Comparison of ENCODE assay signal across 7 cellular contexts in genomic region chr18:2654105-2654827, GRCh38. TPM values are rescaled to one million over a fixed set of nuclear protein-coding genes. Genes with fewer than 3 reads are reported as not detected.
DNase-seq lines count a peak whose midpoint lies in the region; ATAC-seq and TF ChIP-seq lines count a peak whose summit lies in the region.

No MANE protein-coding gene starts in this region.

- ATAC-seq in T-cell (replicated peaks in 1 of 4) (no peak), gastroesophageal sphincter (no peak), GM21717 (IDR thresholded peaks at IDR 0.05; ENCODE audit: unreplicated experiment) (no peak)

- CTCF ChIA-PET in T-cell (lab: Charles Lee): interaction anchor here (0.7 to 1.3 kb wide), 4 partner anchors 11 to 106 kb away, joined by 3 read pairs; no protein-coding TSS in a partner anchor

- no peaks in the 10 kb centered on the region for H3K27me3 Mint-ChIP-seq in T-cell

- no peaks in the 10 kb centered on the region for H3K36me3 ChIP-seq in H7 (replicated peaks; ENCODE audit: control insufficient read depth, insufficient read depth, low read length)
- H3K36me3 ChIP-seq in gastroesophageal sphincter: no peaks in the 10 kb centered on the region
- H3K36me3 ChIP-seq in skeletal muscle satellite cell (ENCODE audit: insufficient read depth, low read length): peaks cover 3% of the 10 kb centered on the region

- H3K4me3 Mint-ChIP-seq in T-cell: peak overlapping the region; percentile 91 to 96 (median 94)

- no peaks in the 10 kb centered on the region for H3K9me3 ChIP-seq in gastroesophageal sphincter
- H3K9me3 ChIP-seq in skeletal muscle satellite cell (replicated peaks; ENCODE audit: low read length): no peaks in the 10 kb centered on the region

- 51 to 67% methylated on average over 11 of the region's 11 CpGs for WGBS in gastroesophageal sphincter (ENCODE audit: low coverage in 1 of 2), 2 donors

- H3K4me1 ChIP-seq in gastroesophageal sphincter (peaks cover 0 to 32% (median 4%) of the 10 kb centered on the region in 3 donors), skeletal muscle satellite cell (ENCODE audit: control insufficient read depth, insufficient read depth, low read length) (peaks cover 22% of the 10 kb centered on the region)

- peak overlapping the region; percentile 85 to 97 for H3K27ac Mint-ChIP-seq in T-cell

- H3K4me3 ChIP-seq in H7 (ENCODE audit: insufficient read depth, low read depth, low read length): peak overlapping the region; percentile 97
- peak overlapping the region; percentile 73 to 89 for H3K4me3 ChIP-seq in gastroesophageal sphincter
- H3K4me3 ChIP-seq in skeletal muscle satellite cell (ENCODE audit: low read length): peak overlapping the region; percentile 90

- H3K27me3 ChIP-seq in H7 (ENCODE audit: control insufficient read depth, insufficient read depth, low read length): peaks cover 42% of the 10 kb centered on the region
- H3K27me3 ChIP-seq in gastroesophageal sphincter: no peaks in the 10 kb centered on the region
- H3K27me3 ChIP-seq in skeletal muscle satellite cell (ENCODE audit: control insufficient read depth, insufficient read depth, low read length): no peaks in the 10 kb centered on the region

- H3K27ac ChIP-seq in gastroesophageal sphincter: peak overlapping the region; percentile 86 to 100 (median 98)

- no peak for TF ChIP-seq EP300 in gastroesophageal sphincter (IDR thresholded peaks at IDR 0.05)

- H3K9me3 Mint-ChIP-seq in T-cell: no peaks in the 10 kb centered on the region

- H3K36me3 Mint-ChIP-seq in T-cell: peaks cover 13% of the 10 kb centered on the region

- POLR2A ChIA-PET in T-cell (lab: Charles Lee): interaction anchor here (0.5 to 1.4 kb wide), 5 partner anchors 12 to 88 kb away, joined by 3 to 9 read pairs (median 4); no protein-coding TSS in a partner anchor

- H3K4me2 ChIP-seq in skeletal muscle satellite cell (ENCODE audit: low read length): peak overlapping the region; percentile 87

- no peak for TF ChIP-seq POLR2A in gastroesophageal sphincter (IDR thresholded peaks at IDR 0.05)

- TF ChIP-seq CTCF in gastroesophageal sphincter (IDR thresholded peaks at IDR 0.05): no peak

- peak overlapping the region; percentile 91 for H3K9ac ChIP-seq in skeletal muscle satellite cell (ENCODE audit: low read depth, low read length)

- peaks cover 31 to 41% (median 38%) of the 10 kb centered on the region in 3 donors for H3K4me1 Mint-ChIP-seq in T-cell

- DNase-seq in H7: no peak
- DNase-seq in T-cell: no peak
- no peak for DNase-seq in SIG-M5 treated with dmso at 0.1 percent for 504 hours (lab: John Stamatoyannopoulos, UW; ENCODE audit: unreplicated experiment)
- no peak for DNase-seq in NCI-H82 treated with DMSO at 0.1 percent for 48 hours (lab: John Stamatoyannopoulos, UW; ENCODE audit: unreplicated experiment)

RNA-seq across cellular contexts. Expression of gene SMCHD1, which starts 1.3 kb away (rescaled TPM):
- 24.4 and 40.5 TPM in 2 replicates for total RNA-seq in H7 (2014; rRNA removed; shearing (Covaris generic))
- 100 to 1,000 TPM; 179 to 423 (median 206) TPM for total RNA-seq in T-cell
- 10 to 100 TPM; 49.8 to 85.6 (median 68.0) TPM for total RNA-seq in gastroesophageal sphincter
- total RNA-seq in skeletal muscle satellite cell (2012; rRNA removed): 43.5 and 49.2 TPM in 2 replicates
